ENCODE assay signal across 18 cellular contexts in the genomic region with DNA sequence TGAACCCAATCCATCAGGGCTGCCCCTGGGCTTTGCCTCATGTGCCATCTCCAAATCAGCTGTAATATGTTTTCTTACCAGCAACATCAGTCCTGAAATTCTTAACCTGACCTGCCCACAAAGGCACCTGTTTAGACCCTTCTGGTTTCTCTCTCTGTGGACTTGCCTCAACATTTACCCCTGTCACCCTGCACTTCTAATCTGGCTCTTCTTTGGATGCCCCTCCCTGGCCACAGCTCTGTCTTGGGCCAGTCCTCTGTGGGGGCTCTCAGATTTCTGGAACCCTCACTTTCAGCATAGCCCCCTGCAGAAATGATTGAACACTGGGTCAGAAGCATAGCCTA.
"Had no signal": no experiment of that assay in that cellular context is flagged by ENCODE, and none has a peak within 500 bp of the region (broad histone marks: within the 10 kb centered on the region; RNA-seq: fewer than 3 reads in every experiment).

No MANE protein-coding gene starts in this region.

- H3K9me3 ChIP-seq: ascending aorta, tibial artery, vagina had no signal

- H3K27ac ChIP-seq: ascending aorta, foreskin keratinocyte, tibial artery, vagina, VCaP had no signal

- H3K36me3 ChIP-seq: ascending aorta, tibial artery, vagina had no signal

- ATAC-seq: activated CD8-positive, alpha-beta memory T cell treated with anti-CD3 and anti-CD28 coated beads, Interleukin-2, amount 10 ng/mL, durations not matched to agents 7 days and 5 days; effector memory CD8-positive, alpha-beta T cell; foreskin keratinocyte; natural killer cell; stimulated activated naive B cell treated with anti-CD40 and anti-IgM and Interleukin-4, amounts not matched to agents 10 μg/mL and 1 μg/mL and 100 μg/mL, for 72 hours had no signal

- H3K27me3 ChIP-seq: ascending aorta, tibial artery, vagina had no signal

- H3K4me1 ChIP-seq: foreskin keratinocyte, vagina had no signal

- H3K4me3 ChIP-seq: ascending aorta, tibial artery, vagina had no signal

- DNase-seq: activated CD4-positive, alpha-beta T cell treated with anti-CD3 and anti-CD28 coated beads, Interleukin-2, amount 50 U/mL, for 48 hours; activated CD8-positive, alpha-beta memory T cell treated with anti-CD3 and anti-CD28 coated beads, Interleukin-2, amount 10 ng/mL, durations not matched to agents 7 days and 5 days; activated naive CD4-positive, alpha-beta T cell treated with anti-CD3 and anti-CD28 coated beads, Interleukin-2, amount 10 ng/mL, durations not matched to agents 7 days and 5 days; activated T-cell treated with anti-CD3 and anti-CD28 coated beads, Interleukin-2, amount 50 U/mL, for 24 hours; dermis blood vessel endothelial cell; effector memory CD8-positive, alpha-beta T cell; foreskin keratinocyte; glutamatergic neuron; hypothalamus; kidney glomerular epithelial cell; mesendoderm; natural killer cell; stimulated activated CD4-positive, alpha-beta T cell treated with anti-CD3 and anti-CD28 coated beads, Interleukin-2, amount 100 ng/mL, for 48 hours; stimulated activated naive B cell treated with anti-CD40 and anti-IgM and Interleukin-4, amounts not matched to agents 10 μg/mL and 1 μg/mL and 100 μg/mL, for 72 hours; tibial artery had no signal
